In the genomic region with DNA sequence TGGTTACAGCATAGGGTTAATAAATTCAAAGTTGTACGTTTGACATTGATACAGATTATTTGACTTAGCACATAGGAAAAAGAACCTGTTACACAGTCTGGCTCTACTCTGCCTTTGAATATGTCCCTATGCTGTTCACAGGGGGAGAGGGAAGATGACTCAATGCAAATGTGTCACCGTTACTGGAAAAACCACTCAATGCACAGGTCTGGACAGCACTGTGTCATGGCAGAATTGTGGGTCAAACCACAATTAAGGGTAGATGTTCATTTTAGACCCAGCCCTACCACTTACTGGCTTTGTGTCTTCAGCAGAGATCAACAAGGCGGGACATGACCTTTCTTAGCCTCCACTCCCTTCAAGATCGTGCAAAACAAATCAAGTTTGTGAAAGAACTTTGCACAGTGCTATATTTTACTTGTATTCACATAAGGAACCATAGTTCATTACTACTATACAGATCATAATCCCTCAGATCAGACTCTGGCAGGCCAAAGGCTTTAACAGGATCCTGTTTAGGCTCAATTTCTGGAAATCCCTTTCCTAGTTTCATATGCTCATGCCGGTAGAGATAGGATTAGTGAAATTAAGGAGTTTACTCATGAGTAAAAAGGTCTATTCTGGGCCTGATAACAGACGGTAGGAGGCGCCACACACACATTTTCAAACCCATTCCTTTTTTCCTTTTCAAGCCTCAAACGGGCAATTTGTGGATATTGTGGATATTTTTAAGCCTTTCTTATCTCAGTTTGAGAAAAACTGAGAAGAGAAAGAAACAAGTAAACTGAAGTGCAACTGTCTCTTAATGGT, we compare ENCODE assay signal across 8 cellular contexts. TPM values are rescaled to one million over a fixed set of nuclear protein-coding genes. Genes with fewer than 3 reads are reported as not detected.
DNase-seq lines count a peak whose midpoint lies in the region; ATAC-seq and TF ChIP-seq lines count a peak whose summit lies in the region.

No MANE protein-coding gene starts in this region.

- peaks cover 20% of the 10 kb centered on the region for H3K4me1 ChIP-seq in CD8-positive, alpha-beta T cell (ENCODE audit: insufficient read depth, low read length)
- H3K4me1 ChIP-seq in GM23338 (ENCODE audit: insufficient read depth), result no peaks in the 10 kb centered on the region

- peak overlapping the region; percentile 16 for H3K4me3 Mint-ChIP-seq in CD8-positive, alpha-beta T cell
- H3K4me3 Mint-ChIP-seq in GM23338, result no peak overlapping the region
- H3K4me3 Mint-ChIP-seq in central memory CD8-positive, alpha-beta T cell, result no peak overlapping the region

- H2AFZ ChIP-seq in GM23338, result no peak overlapping the region

- peaks cover 36% of the 10 kb centered on the region for H3K36me3 ChIP-seq in CD8-positive, alpha-beta T cell (ENCODE audit: insufficient read depth, low read length)
- H3K36me3 ChIP-seq in GM23338 (ENCODE audit: insufficient read depth), result 0 out of 2 replicates have a peak, but pooled peaks cover 3% of the 10 kb centered on the region

- peaks cover 8% of the 10 kb centered on the region; the same call in 1 of the 2 replicates for H4K20me1 ChIP-seq in GM23338 (replicated peaks; ENCODE audit: insufficient read depth)

- no peak overlapping the region for H3K4me3 ChIP-seq in CD8-positive, alpha-beta T cell (ENCODE audit: low read depth, low read length)
- H3K4me3 ChIP-seq in GM23338 (no peak overlapping the region), skin epidermis (no peak overlapping the region)

- ATAC-seq in CD8-positive, alpha-beta T cell, result peak; percentile 87
- ATAC-seq in GM23338 (peak; percentile 35; the same call in 1 of the 3 replicates), SK-N-SH treated with all-trans-retinoic acid at 6 μM for 48 hours (peak; percentile 58)
- ATAC-seq in central memory CD8-positive, alpha-beta T cell (replicated peaks; ENCODE audit: extremely low read depth, poor library complexity, severe bottlenecking), result peak; percentile 89

- peak in 4 of 7 experiments; percentile 50 to 60 (median 54) for DNase-seq in CD8-positive, alpha-beta T cell
- peak; percentile 58 for DNase-seq in GM23338 (ENCODE audit: low spot score)
- no peak for DNase-seq in central memory CD8-positive, alpha-beta T cell (ENCODE audit: low spot score in 2 of 2)
- no peak for DNase-seq in DMS153 treated with DMSO at 0.1 percent for 48 hours (lab: John Stamatoyannopoulos, UW; ENCODE audit: unreplicated experiment)
- DNase-seq in HT-29 (ENCODE audit: low spot score), result no peak
- no peak for DNase-seq in NCI-H524 treated with DMSO at 0.1 percent for 48 hours (lab: John Stamatoyannopoulos, UW)

- H3K4me2 ChIP-seq in GM23338, result no peak overlapping the region

- no peak overlapping the region for H3K27ac ChIP-seq in CD8-positive, alpha-beta T cell (ENCODE audit: low read depth, low read length)
- H3K27ac ChIP-seq in GM23338 (ENCODE audit: low read depth), result no peak overlapping the region
- peak overlapping the region in 17 of 21 experiments; percentile 18 to 86 (median 75) for H3K27ac ChIP-seq in skin epidermis

- no peaks in the 10 kb centered on the region for H3K9me2 ChIP-seq in GM23338 (ENCODE audit: insufficient read depth)

- CTCF ChIA-PET in CD8-positive, alpha-beta T cell (lab: Charles Lee), result interaction anchor here (2.0 to 3.4 kb wide), 2 partner anchors 36 to 46 kb away, joined by 5 to 29 read pairs; no protein-coding TSS in a partner anchor

- peak overlapping the region; percentile 91 for H3K27ac Mint-ChIP-seq in CD8-positive, alpha-beta T cell
- H3K27ac Mint-ChIP-seq in GM23338, result no peak overlapping the region
- peak overlapping the region; percentile 55 for H3K27ac Mint-ChIP-seq in central memory CD8-positive, alpha-beta T cell (ENCODE audit: low read depth)

- H3K27me3 ChIP-seq in CD8-positive, alpha-beta T cell (ENCODE audit: insufficient read depth, low read length), result no peaks in the 10 kb centered on the region
- no peaks in the 10 kb centered on the region for H3K27me3 ChIP-seq in GM23338 (ENCODE audit: insufficient read depth)

- peaks cover 88% of the 10 kb centered on the region for H3K36me3 Mint-ChIP-seq in CD8-positive, alpha-beta T cell
- H3K36me3 Mint-ChIP-seq in GM23338 (ENCODE audit: low read depth), result peaks cover 32% of the 10 kb centered on the region
- peaks cover 69% of the 10 kb centered on the region for H3K36me3 Mint-ChIP-seq in central memory CD8-positive, alpha-beta T cell (ENCODE audit: insufficient read depth)

- no peaks in the 10 kb centered on the region for H3K27me3 Mint-ChIP-seq in CD8-positive, alpha-beta T cell (ENCODE audit: low read depth)
- H3K27me3 Mint-ChIP-seq in GM23338 (ENCODE audit: insufficient read depth, low read depth, poor library complexity), result peaks cover 2% of the 10 kb centered on the region
- H3K27me3 Mint-ChIP-seq in central memory CD8-positive, alpha-beta T cell, result no peaks in the 10 kb centered on the region

- peak; percentile 50 for TF ChIP-seq CTCF in CD8-positive, alpha-beta T cell (IDR thresholded peaks at IDR 0.05)
- peak; percentile 63 to 72 for TF ChIP-seq CTCF in GM23338 (conservative IDR thresholded peaks at IDR 0.05; ENCODE audit: low read depth in 2 of 2)

- H3K9me3 ChIP-seq in CD8-positive, alpha-beta T cell (ENCODE audit: low read length), result no peaks in the 10 kb centered on the region

- POLR2A ChIA-PET in CD8-positive, alpha-beta T cell (lab: Charles Lee), result interaction anchor here (1.0 kb wide), 1 partner anchor 10 kb away, joined by 3 read pairs; no protein-coding TSS in a partner anchor

- no peaks in the 10 kb centered on the region for H3K9me3 Mint-ChIP-seq in CD8-positive, alpha-beta T cell
- no peaks in the 10 kb centered on the region for H3K9me3 Mint-ChIP-seq in GM23338
- H3K9me3 Mint-ChIP-seq in central memory CD8-positive, alpha-beta T cell, result no peaks in the 10 kb centered on the region

- intact Hi-C loops in CD8-positive, alpha-beta T cell (cut with DNase I, micrococcal nuclease), result no loop called here

- H3F3A ChIP-seq in GM23338 (replicated peaks; ENCODE audit: low read depth), result no peaks in the 10 kb centered on the region

- peaks cover 45% of the 10 kb centered on the region for H3K4me1 Mint-ChIP-seq in CD8-positive, alpha-beta T cell (ENCODE audit: low read depth)
- H3K4me1 Mint-ChIP-seq in GM23338, result peaks cover 6% of the 10 kb centered on the region; the same call in 2 of the 3 replicates
- peaks cover 46% of the 10 kb centered on the region for H3K4me1 Mint-ChIP-seq in central memory CD8-positive, alpha-beta T cell

- no peaks in the 10 kb centered on the region for H3K79me2 ChIP-seq in GM23338 (replicated peaks; ENCODE audit: insufficient read depth)

TF ChIP-seq in GM23338, 12 proteins besides CTCF, POLR2A, EP300 and RAD21:
- TF ChIP-seq ZNF331 (CRISPR knock-in tag; IDR thresholded peaks at IDR 0.05; ENCODE audit: low read depth) (no peak), CREB1 (CRISPR knock-in tag; IDR thresholded peaks at IDR 0.05; ENCODE audit: low read depth) (no peak)

TF ChIP-seq in SK-N-SH treated with all-trans-retinoic acid at 6 μM for 48 hours, 23 proteins besides CTCF, POLR2A, EP300 and RAD21 (continues in another document):
- TF ChIP-seq ZFP3 (CRISPR knock-in tag; IDR thresholded peaks at IDR 0.05), result no peak
- TF ChIP-seq, protein P1, sequence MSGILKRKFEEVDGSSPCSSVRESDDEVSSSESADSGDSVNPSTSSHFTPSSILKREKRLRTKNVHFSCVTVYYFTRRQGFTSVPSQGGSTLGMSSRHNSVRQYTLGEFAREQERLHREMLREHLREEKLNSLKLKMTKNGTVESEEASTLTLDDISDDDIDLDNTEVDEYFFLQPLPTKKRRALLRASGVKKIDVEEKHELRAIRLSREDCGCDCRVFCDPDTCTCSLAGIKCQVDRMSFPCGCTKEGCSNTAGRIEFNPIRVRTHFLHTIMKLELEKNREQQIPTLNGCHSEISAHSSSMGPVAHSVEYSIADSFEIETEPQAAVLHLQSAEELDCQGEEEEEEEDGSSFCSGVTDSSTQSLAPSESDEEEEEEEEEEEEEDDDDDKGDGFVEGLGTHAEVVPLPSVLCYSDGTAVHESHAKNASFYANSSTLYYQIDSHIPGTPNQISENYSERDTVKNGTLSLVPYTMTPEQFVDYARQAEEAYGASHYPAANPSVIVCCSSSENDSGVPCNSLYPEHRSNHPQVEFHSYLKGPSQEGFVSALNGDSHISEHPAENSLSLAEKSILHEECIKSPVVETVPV (CRISPR knock-in tag; IDR thresholded peaks at IDR 0.05), result no peak
- TF ChIP-seq ZNF8 (CRISPR knock-in tag; IDR thresholded peaks at IDR 0.05), result no peak
- no peak for TF ChIP-seq RARB (CRISPR knock-in tag; IDR thresholded peaks at IDR 0.05)
- TF ChIP-seq, protein P2, sequence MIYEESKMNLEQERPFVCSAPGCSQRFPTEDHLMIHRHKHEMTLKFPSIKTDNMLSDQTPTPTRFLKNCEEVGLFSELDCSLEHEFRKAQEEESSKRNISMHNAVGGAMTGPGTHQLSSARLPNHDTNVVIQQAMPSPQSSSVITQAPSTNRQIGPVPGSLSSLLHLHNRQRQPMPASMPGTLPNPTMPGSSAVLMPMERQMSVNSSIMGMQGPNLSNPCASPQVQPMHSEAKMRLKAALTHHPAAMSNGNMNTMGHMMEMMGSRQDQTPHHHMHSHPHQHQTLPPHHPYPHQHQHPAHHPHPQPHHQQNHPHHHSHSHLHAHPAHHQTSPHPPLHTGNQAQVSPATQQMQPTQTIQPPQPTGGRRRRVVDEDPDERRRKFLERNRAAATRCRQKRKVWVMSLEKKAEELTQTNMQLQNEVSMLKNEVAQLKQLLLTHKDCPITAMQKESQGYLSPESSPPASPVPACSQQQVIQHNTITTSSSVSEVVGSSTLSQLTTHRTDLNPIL (CRISPR knock-in tag; IDR thresholded peaks at IDR 0.05; ENCODE audit: low read depth), result no peak

RNA-seq across cellular contexts. Expression of a gene that starts 22.0 kb away (rescaled TPM):
- 10 to 100 TPM; 42.0 to 49.2 TPM for total RNA-seq in CD8-positive, alpha-beta T cell
- total RNA-seq in GM23338 (2014; rRNA removed; shearing (Covaris generic)), result 26.0 and 34.8 TPM in 2 replicates
- polyA plus RNA-seq in GM23338 (2016; fragmentation: Nextera tagmentation; extraction: Ambion mirVana), result 18.7 and 25.1 TPM in 2 replicates
- total RNA-seq in HT-29 (2014; rRNA removed; shearing (Covaris generic)), result 46.0 and 47.4 TPM in 2 replicates

RNA-seq across cellular contexts. Expression of a gene that starts 45.1 kb away (rescaled TPM):
- 1 to 10 TPM in 1 of 2 experiments, under 1 TPM in 1; 0.94 to 1.4 TPM for total RNA-seq in CD8-positive, alpha-beta T cell
- total RNA-seq in GM23338 (2014; rRNA removed; shearing (Covaris generic)), result 8.5 and 9.5 TPM in 2 replicates
- polyA plus RNA-seq in GM23338 (2016; fragmentation: Nextera tagmentation; extraction: Ambion mirVana), result 1.8 and 2.9 TPM in 2 replicates
- 0.31 and 0.36 TPM in 2 replicates for total RNA-seq in HT-29 (2014; rRNA removed; shearing (Covaris generic))

Comparison
In these comparisons a context has a peak if more than half of its experiments do, and no peak if none do; other contexts are left out.
1. ATAC-seq: peak in every context shown above with its lines; median percentile 89 in central memory CD8-positive, alpha-beta T cell; 87 in CD8-positive, alpha-beta T cell; 58 in SK-N-SH treated with all-trans-retinoic acid at 6 μM for 48 hours; 35 in GM23338.
2. DNase-seq: peak in CD8-positive, alpha-beta T cell (4 of 7) and GM23338 (single experiment); none in central memory CD8-positive, alpha-beta T cell (0 of 2), DMS153 treated with DMSO at 0.1 percent for 48 hours (single experiment), HT-29 (single experiment) and NCI-H524 treated with DMSO at 0.1 percent for 48 hours (single experiment).
3. H3K27ac ChIP-seq: peak in skin epidermis (17 of 21); none in CD8-positive, alpha-beta T cell (single experiment) and GM23338 (single experiment).